Comparison of ENCODE assay signal across 8 cellular contexts in the genomic region with DNA sequence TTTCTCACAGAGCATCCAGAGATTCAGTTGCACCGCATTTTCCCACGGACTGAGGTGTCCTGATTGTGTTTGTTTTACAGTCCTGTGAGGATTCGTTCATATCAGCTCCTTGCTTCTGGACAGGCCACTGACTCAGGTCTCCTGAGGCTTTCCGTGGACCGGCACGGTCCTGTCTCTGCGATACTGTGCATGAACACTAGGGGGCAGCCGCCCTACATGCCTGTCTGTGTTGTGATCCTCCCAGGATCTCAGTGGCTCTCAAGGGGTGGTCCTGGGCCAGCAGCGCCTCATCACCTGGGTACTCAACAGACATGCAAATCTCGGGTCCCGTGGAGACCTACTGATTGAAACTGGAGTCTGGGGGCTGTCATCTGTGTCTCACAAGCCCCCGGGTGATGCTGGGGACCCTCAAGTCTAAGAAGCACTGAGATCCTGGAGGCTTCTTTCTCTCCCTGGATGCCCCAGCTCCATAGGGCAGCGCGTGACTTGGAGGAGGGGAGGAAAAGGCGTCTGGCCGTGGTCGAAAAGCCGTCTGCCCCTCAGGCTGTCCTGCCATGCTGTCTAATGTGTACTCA. TPM values are rescaled to one million over a fixed set of nuclear protein-coding genes. Genes with fewer than 3 reads are reported as not detected.
DNase-seq lines count a peak whose midpoint lies in the region; ATAC-seq, FAIRE-seq and TF ChIP-seq lines count a peak whose summit lies in the region.

No MANE protein-coding gene starts in this region.

- peak; percentile 68 for ATAC-seq in GM21360 (IDR thresholded peaks at IDR 0.05; ENCODE audit: unreplicated experiment)
- peak; percentile 84 to 96 (median 95) for ATAC-seq in pancreas

- H3K4me3 ChIP-seq in pancreas: no peak overlapping the region
- H3K4me3 ChIP-seq in tibial artery: no peak overlapping the region

- H3K4me1 ChIP-seq in pancreas: peaks cover 0 to 3% (median 0%) of the 10 kb centered on the region in 3 donors
- peaks cover 0 to 11% (median 6%) of the 10 kb centered on the region in 4 donors for H3K4me1 ChIP-seq in tibial artery

- H3K27me3 ChIP-seq in pancreas: no peaks in the 10 kb centered on the region
- no peaks in the 10 kb centered on the region for H3K27me3 ChIP-seq in tibial artery

- H3K36me3 ChIP-seq in pancreas: no peaks in the 10 kb centered on the region
- H3K36me3 ChIP-seq in tibial artery: no peaks in the 10 kb centered on the region

- H3K27ac ChIP-seq in pancreas (no peak overlapping the region), tibial artery (peak overlapping the region in 1 of 2 donors; percentile 12)

- WGBS in pancreas, 2 donors: 5 to 8% methylated on average over 16 to 18 of the region's 18 CpGs

- no peaks in the 10 kb centered on the region for H3K9me3 ChIP-seq in pancreas
- no peaks in the 10 kb centered on the region for H3K9me3 ChIP-seq in tibial artery

- intact Hi-C loops in pancreas (cut with DNase I): loop anchor here in 2 of 3 donors (5.0 to 10.0 kb wide), 2 partner anchors 124 to 217 kb away; a partner anchor contains a TSS
- intact Hi-C loops in tibial artery (cut with DNase I; ENCODE audit: low total_unique reads): loop anchor here (2.0 to 5.0 kb wide), 3 partner anchors 146 to 322 kb away; no protein-coding TSS in a partner anchor

- TF ChIP-seq CTCF in pancreas (IDR thresholded peaks at IDR 0.05): peak; percentile 96 to 99 (median 96)
- TF ChIP-seq CTCF in tibial artery (IDR thresholded peaks at IDR 0.05): peak; percentile 97 to 99

- in situ Hi-C loops in KBM-7 (cut with MboI; ENCODE audit: low pct_unique_long_range_greater_than_20kb, low sequenced_read_pairs): loop anchor here (25.0 kb wide), 1 partner anchor 417 kb away; no protein-coding TSS in a partner anchor

- DNase-seq in COLO668 (lab: John Stamatoyannopoulos, UW; ENCODE audit: unreplicated experiment) (peak; percentile 64), KBM-7 (peak; percentile 88), SK-N-DZ (ENCODE audit: low spot score) (peak; percentile 70), globus pallidus (ENCODE audit: low spot score) (peak; percentile 68), pancreas (peak; percentile 70 to 94 (median 88)), tibial artery (peak; percentile 91 to 94)
- peak; percentile 74 to 80 (median 78) for DNase-seq in activated naive CD4-positive, alpha-beta T cell (lab: John Stamatoyannopoulos, UW)

- no peak for FAIRE-seq in pancreas (lab: Jason Lieb, UNC)

RNA-seq across cellular contexts. Expression of a gene that starts 28.9 kb away (rescaled TPM):
- polyA plus RNA-seq in SK-N-DZ (2014; cell fraction: cytosol; rRNA removed): not detected in 2 replicates
- polyA plus RNA-seq in SK-N-DZ (2014; cell fraction: nucleus; rRNA removed): not detected in 2 replicates
- total RNA-seq in pancreas: 1 to 10 TPM in 5 of 6 donors, under 1 TPM in 1; 0.39 to 3.8 (median 1.7) TPM
- 1 to 10 TPM in 1 of 2 donors, under 1 TPM in 1; 0.70 to 1.9 TPM for polyA plus RNA-seq in pancreas
